Comparison of ENCODE assay signal across 2 cellular contexts in genomic region chr20:63931735-63932134, GRCh38.
TF ChIP-seq lines count a peak whose summit lies in the region.

No MANE protein-coding gene starts in this region.

TF ChIP-seq in HepG2, 621 proteins besides CTCF, POLR2A, EP300 and RAD21:
- TF ChIP-seq ZNF513 (CRISPR knock-in tag; conservative IDR thresholded peaks at IDR 0.05), result no peak
- peak; percentile 6; the same call in 1 of the 2 replicates for TF ChIP-seq ZNF768 (CRISPR knock-in tag; IDR thresholded peaks at IDR 0.05)
- TF ChIP-seq TOE1 (CRISPR knock-in tag; IDR thresholded peaks at IDR 0.05), result no peak

TF ChIP-seq in IMR-90, 13 proteins besides CTCF, POLR2A, EP300 and RAD21:
- no peak for TF ChIP-seq BHLHE40 (IDR thresholded peaks at IDR 0.05; ENCODE audit: low read depth, low read length)
